In the genomic region with DNA sequence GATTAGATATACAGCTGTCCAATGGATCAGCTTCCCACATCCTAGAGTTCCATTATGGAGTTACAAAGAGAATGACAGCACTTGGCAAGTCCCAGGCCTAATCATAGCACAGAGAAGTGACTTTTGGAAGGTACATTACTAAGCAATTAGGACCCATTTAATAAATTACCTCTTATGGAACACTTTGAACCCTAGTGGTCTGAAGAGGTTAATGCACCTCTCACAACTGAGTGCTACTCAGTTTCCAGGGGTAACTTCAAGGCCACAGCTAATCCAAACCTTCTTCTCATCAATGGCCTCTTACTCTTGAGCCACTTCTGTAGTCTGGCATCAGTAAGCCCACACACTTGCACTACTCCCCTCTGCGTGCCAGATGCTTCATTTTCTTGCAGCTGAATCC, we compare ENCODE assay signal across 8 cellular contexts. TPM values are rescaled to one million over a fixed set of nuclear protein-coding genes. Genes with fewer than 3 reads are reported as not detected.
A peak's percentile ranks its signal among the peaks of the same experiment; 100 is the strongest.
DNase-seq lines count a peak whose midpoint lies in the region; ATAC-seq and TF ChIP-seq lines count a peak whose summit lies in the region.
"Had no signal": no experiment of that assay in that cellular context is flagged by ENCODE, and none has a peak within 500 bp of the region (broad histone marks: within the 10 kb centered on the region; RNA-seq: fewer than 3 reads in every experiment).

No MANE protein-coding gene starts in this region.

- no TSS peak for BruUV-seq in Panc1 (replicated peaks; lab: Mats Ljungman, UMichigan)

- no peaks in the 10 kb centered on the region for H3K36me3 ChIP-seq in Panc1 (ENCODE audit: control insufficient read depth, insufficient read depth, low read length)
- H3K36me3 ChIP-seq in liver (ENCODE audit: control insufficient read depth in 4 of 4, insufficient read depth in 3 of 4, low read depth in 1 of 4, low read length in 3 of 4) = no peaks in the 10 kb centered on the region
- H3K36me3 ChIP-seq: SJSA1 had no signal

- H3K4me1 ChIP-seq in Panc1 (ENCODE audit: control insufficient read depth, insufficient read depth, low read length) = no peaks in the 10 kb centered on the region; the same call in 1 of the 2 replicates
- peaks cover 0 to 6% (median 0%) of the 10 kb centered on the region in 4 donors for H3K4me1 ChIP-seq in liver (ENCODE audit: control insufficient read depth in 4 of 4, insufficient read depth in 4 of 4, low read length in 3 of 4)
- H3K4me1 ChIP-seq: SJSA1 had no signal

- POLR2A ChIA-PET in Panc1 (lab: Charles Lee) = no interaction called here

- H3K27me3 ChIP-seq in Panc1 (ENCODE audit: control insufficient read depth, insufficient read depth, low read length) (peaks cover 2% of the 10 kb centered on the region; the same call in 1 of the 2 replicates), liver (ENCODE audit: control insufficient read depth in 4 of 4, insufficient read depth in 4 of 4, low read length in 3 of 4) (peaks cover 0 to 4% (median 1%) of the 10 kb centered on the region in 4 donors)

- WGBS in liver = 88% methylated on average over 1 of the region's 1 CpG

- CTCF ChIA-PET in Panc1 (lab: Charles Lee) = interaction anchor here (0.6 kb wide), 1 partner anchor 1849 kb away, joined by 3 read pairs; no protein-coding TSS in a partner anchor

- H3K9me3 ChIP-seq in Panc1 (ENCODE audit: control insufficient read depth, insufficient read depth, low read depth, low read length) = no peaks in the 10 kb centered on the region
- no peaks in the 10 kb centered on the region for H3K9me3 ChIP-seq in liver (ENCODE audit: control insufficient read depth in 4 of 4, low read length in 3 of 4)
- H3K9me3 ChIP-seq: SJSA1 had no signal

- intact Hi-C loops in Panc1 (cut with micrococcal nuclease; ENCODE audit: unreplicated experiment) = loop anchor here (2.0 to 10.0 kb wide), 2 partner anchors 634 to 750 kb away; no protein-coding TSS in a partner anchor

- ATAC-seq in GM18519 (IDR thresholded peaks at IDR 0.05; ENCODE audit: low FRiP score, unreplicated experiment) (peak; percentile 80), HG02938 (IDR thresholded peaks at IDR 0.05; ENCODE audit: unreplicated experiment) (peak; percentile 94), Panc1 (peak; percentile 68; the same call in 1 of the 2 replicates)

- no peak overlapping the region for H3K4me3 ChIP-seq in Panc1 (ENCODE audit: low read depth in 2 of 2, low read length in 2 of 2)
- H3K4me3 ChIP-seq in liver (ENCODE audit: low read depth in 1 of 3, low read length in 3 of 3) = no peak overlapping the region
- H3K4me3 ChIP-seq: SJSA1 had no signal

- H3K27ac ChIP-seq in Panc1 (ENCODE audit: low read length) = no peak overlapping the region
- no peak overlapping the region for H3K27ac ChIP-seq in liver (ENCODE audit: low read depth in 1 of 2, low read length in 2 of 2)
- H3K27ac ChIP-seq: SJSA1 had no signal

- no peak overlapping the region for H3K9ac ChIP-seq in liver (ENCODE audit: low read depth in 1 of 2, low read length in 2 of 2)

- peak; percentile 26 for TF ChIP-seq CTCF in Panc1 (IDR thresholded peaks at IDR 0.05)
- peak; percentile 34 for TF ChIP-seq CTCF in liver (IDR thresholded peaks at IDR 0.05; ENCODE audit: low read depth, low read length, missing input control)

- peak in 1 of 2 donors; percentile 38 for TF ChIP-seq RAD21 in liver (IDR thresholded peaks at IDR 0.05)

- DNase-seq in Panc1 (ENCODE audit: low read depth, low spot score) (no peak), mucosa of gallbladder (ENCODE audit: low spot score) (no peak), hypothalamus (lab: John Stamatoyannopoulos, UW) (no peak)
- DNase-seq in activated CD4-positive, alpha-beta T cell treated with anti-CD3 and anti-CD28 coated beads, Interleukin-2, amount 50 U/mL, for 4 hours = no peak

- in situ Hi-C loops in Panc1 (cut with HindIII; ENCODE audit: low pct_unique_long_range_greater_than_20kb, low sequenced_read_pairs) = no loop called here

TF ChIP-seq in liver, 16 proteins besides CTCF, POLR2A, EP300 and RAD21:
- TF ChIP-seq GABPA (IDR thresholded peaks at IDR 0.05 in 1 of 2, conservative IDR thresholded peaks at IDR 0.05 in 1 of 2) (no peak), REST (IDR thresholded peaks at IDR 0.05) (no peak), TAF1 (conservative IDR thresholded peaks at IDR 0.05) (no peak), SP1 (IDR thresholded peaks at IDR 0.05) (no peak), HNF4G (IDR thresholded peaks at IDR 0.05) (no peak), RXRA (IDR thresholded peaks at IDR 0.05) (no peak), FOXA2 (IDR thresholded peaks at IDR 0.05) (no peak), ZBTB33 (IDR thresholded peaks at IDR 0.05) (no peak), HNF4A (conservative IDR thresholded peaks at IDR 0.05) (no peak), JUND (IDR thresholded peaks at IDR 0.05) (no peak)
- TF ChIP-seq, protein P1, sequence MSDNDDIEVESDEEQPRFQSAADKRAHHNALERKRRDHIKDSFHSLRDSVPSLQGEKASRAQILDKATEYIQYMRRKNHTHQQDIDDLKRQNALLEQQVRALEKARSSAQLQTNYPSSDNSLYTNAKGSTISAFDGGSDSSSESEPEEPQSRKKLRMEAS (IDR thresholded peaks at IDR 0.05) = no peak
- TF ChIP-seq, protein P2, sequence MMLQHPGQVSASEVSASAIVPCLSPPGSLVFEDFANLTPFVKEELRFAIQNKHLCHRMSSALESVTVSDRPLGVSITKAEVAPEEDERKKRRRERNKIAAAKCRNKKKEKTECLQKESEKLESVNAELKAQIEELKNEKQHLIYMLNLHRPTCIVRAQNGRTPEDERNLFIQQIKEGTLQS (IDR thresholded peaks at IDR 0.05) = no peak
TF ChIP-seq in liver: peak in this region for 0.

RNA-seq across cellular contexts. Expression of gene MEIS2, which starts 34.9 kb away (rescaled TPM):
- total RNA-seq in Panc1 (2021; ENCODE audit: unreplicated experiment) (9.3 TPM), liver (10 to 100 TPM; 10.9 to 12.6 TPM), mucosa of gallbladder (41.4 TPM)
- 8.1 TPM for polyA plus RNA-seq in Panc1 (2012; ENCODE audit: insufficient read length)
- 1 to 10 TPM; 3.9 to 4.3 TPM for polyA plus RNA-seq in liver
